15 cellular contexts compared by ENCODE assay signal in genomic region chr15:58666957-58667356, GRCh38.
DNase-seq lines count a peak whose midpoint lies in the region; ATAC-seq, FAIRE-seq and TF ChIP-seq lines count a peak whose summit lies in the region.
"Had no signal": no experiment of that assay in that cellular context is flagged by ENCODE, and none has a peak within 500 bp of the region (broad histone marks: within the 10 kb centered on the region; RNA-seq: fewer than 3 reads in every experiment).

No MANE protein-coding gene starts in this region.

- H3K4me3 Mint-ChIP-seq in HFFc6, result no peak overlapping the region
- H3K4me3 Mint-ChIP-seq in stimulated activated memory B cell treated with anti-CD40 and anti-IgM and Interleukin-4, amounts not matched to agents 10 μg/mL and 1 μg/mL and 100 μg/mL, for 72 hours, result no peak overlapping the region

- TF ChIP-seq RAD21 in A549 (conservative IDR thresholded peaks at IDR 0.05 in 1 of 2, IDR thresholded peaks at IDR 0.05 in 1 of 2), result no peak

- H3K27ac ChIP-seq in A549 (peak overlapping the region in 1 of 2 experiments; percentile 6; a peak in 2 of 6 replicates), caudate nucleus (ENCODE audit: low read depth, low read length) (peak overlapping the region; percentile 97)
- H3K27ac ChIP-seq: colonic mucosa, testis had no signal

- H3K4me1 ChIP-seq in A549, result peaks cover 26% of the 10 kb centered on the region
- H3K4me1 ChIP-seq: colonic mucosa, testis had no signal

- no peak for TF ChIP-seq EP300 in A549 (IDR thresholded peaks at IDR 0.05)

- TF ChIP-seq POLR2A in A549 (IDR thresholded peaks at IDR 0.05; ENCODE audit: low read length), result no peak

- FAIRE-seq in A549 (lab: Jason Lieb, UNC), result peak; percentile 96
- FAIRE-seq: HTR-8/SVneo had no signal

- no peak for TF ChIP-seq CTCF in A549 (IDR thresholded peaks at IDR 0.05)
- TF ChIP-seq CTCF in HFFc6 (IDR thresholded peaks at IDR 0.05), result no peak

- POLR2A ChIA-PET in A549 (lab: Yijun Ruan, JAX), result no interaction called here

- CTCF ChIA-PET in A549 (lab: Yijun Ruan, JAX), result interaction anchor here (1.6 kb wide), 1 partner anchor 862 kb away, joined by 3 read pairs; no protein-coding TSS in a partner anchor

- H3K4me2 ChIP-seq in A549, result peak overlapping the region; percentile 56

- H3K27ac Mint-ChIP-seq in HFFc6, result peak overlapping the region; percentile 70
- no peak overlapping the region for H3K27ac Mint-ChIP-seq in stimulated activated memory B cell treated with anti-CD40 and anti-IgM and Interleukin-4, amounts not matched to agents 10 μg/mL and 1 μg/mL and 100 μg/mL, for 72 hours

- peaks cover 9% of the 10 kb centered on the region for H3K4me1 Mint-ChIP-seq in HFFc6 (ENCODE audit: low read depth)
- H3K4me1 Mint-ChIP-seq in stimulated activated memory B cell treated with anti-CD40 and anti-IgM and Interleukin-4, amounts not matched to agents 10 μg/mL and 1 μg/mL and 100 μg/mL, for 72 hours, result peaks cover 6% of the 10 kb centered on the region

- no peak overlapping the region for H3K4me3 ChIP-seq in A549
- H3K4me3 ChIP-seq: colonic mucosa, mucosa of descending colon, testis had no signal

- peak in 1 of 2 experiments; percentile 59; a peak in 2 of 6 replicates for ATAC-seq in A549
- no peak for ATAC-seq in GM19324 (IDR thresholded peaks at IDR 0.05; ENCODE audit: low FRiP score, unreplicated experiment)
- ATAC-seq in GM18517 (IDR thresholded peaks at IDR 0.05; ENCODE audit: unreplicated experiment), result no peak
- no peak for ATAC-seq in stimulated activated memory B cell treated with anti-CD40 and anti-IgM and Interleukin-4, amounts not matched to agents 10 μg/mL and 1 μg/mL and 100 μg/mL, for 72 hours
- ATAC-seq: mucosa of descending colon had no signal

- DNase-seq in A549 (ENCODE audit: low read depth in 1 of 2, low spot score in 1 of 2) (peak in 1 of 2 experiments; percentile 19), HFFc6 (peak; percentile 31), caudate nucleus (lab: John Stamatoyannopoulos, UW) (peak in 2 of 61 donors; percentile 17 to 57), inferior parietal cortex (ENCODE audit: extremely low spot score) (peak; percentile 81)
- DNase-seq in activated CD4-positive, alpha-beta T cell treated with anti-CD3 and anti-CD28 coated beads, Interleukin-2, amount 50 U/mL, for 48 hours, result no peak
- DNase-seq: activated effector memory CD4-positive, alpha-beta T cell treated with Interleukin-2 at 50 U/mL for 16 hours; colonic mucosa; DND-41; mucosa of descending colon; NCI-H146; testis had no signal

- 7% methylated on average over 1 of the region's 1 CpG for WGBS in A549 (ENCODE audit: missing lambda C conversion rate)

- no peaks in the 10 kb centered on the region for H3K9me3 ChIP-seq in A549
- H3K9me3 ChIP-seq: colonic mucosa, mucosa of descending colon, testis had no signal

- H3K27me3 Mint-ChIP-seq in HFFc6 (ENCODE audit: insufficient read depth), result no peaks in the 10 kb centered on the region
- H3K27me3 Mint-ChIP-seq in stimulated activated memory B cell treated with anti-CD40 and anti-IgM and Interleukin-4, amounts not matched to agents 10 μg/mL and 1 μg/mL and 100 μg/mL, for 72 hours, result no peaks in the 10 kb centered on the region

- H3K9me3 Mint-ChIP-seq in HFFc6, result no peaks in the 10 kb centered on the region
- no peaks in the 10 kb centered on the region for H3K9me3 Mint-ChIP-seq in stimulated activated memory B cell treated with anti-CD40 and anti-IgM and Interleukin-4, amounts not matched to agents 10 μg/mL and 1 μg/mL and 100 μg/mL, for 72 hours

- H3K36me3 Mint-ChIP-seq in HFFc6 (ENCODE audit: low read depth), result peaks cover 15% of the 10 kb centered on the region; the same call in 1 of the 2 replicates
- peaks cover 38% of the 10 kb centered on the region for H3K36me3 Mint-ChIP-seq in stimulated activated memory B cell treated with anti-CD40 and anti-IgM and Interleukin-4, amounts not matched to agents 10 μg/mL and 1 μg/mL and 100 μg/mL, for 72 hours

TF ChIP-seq in A549, 52 proteins besides CTCF, POLR2A, EP300 and RAD21:
- TF ChIP-seq MAX (IDR thresholded peaks at IDR 0.05) (no peak), REST (IDR thresholded peaks at IDR 0.05) (no peak), RCOR1 (IDR thresholded peaks at IDR 0.05; ENCODE audit: low read depth, low read length) (no peak), JUN (IDR thresholded peaks at IDR 0.05) (no peak), FOSL2 (IDR thresholded peaks at IDR 0.05) (no peak), FOSL2 (CRISPR knock-in tag; IDR thresholded peaks at IDR 0.05) (peak; percentile 72), GATA3 (IDR thresholded peaks at IDR 0.05; ENCODE audit: borderline replicate concordance) (no peak), SREBF2 (IDR thresholded peaks at IDR 0.05) (no peak)

Comparison
In these comparisons a context has a peak if more than half of its experiments do, and no peak if none do; other contexts are left out.
1. DNase-seq: peak in HFFc6 (single experiment) and inferior parietal cortex (single experiment); none in activated CD4-positive, alpha-beta T cell treated with anti-CD3 and anti-CD28 coated beads, Interleukin-2, amount 50 U/mL, for 48 hours (0 of 2).